In the genomic region with DNA sequence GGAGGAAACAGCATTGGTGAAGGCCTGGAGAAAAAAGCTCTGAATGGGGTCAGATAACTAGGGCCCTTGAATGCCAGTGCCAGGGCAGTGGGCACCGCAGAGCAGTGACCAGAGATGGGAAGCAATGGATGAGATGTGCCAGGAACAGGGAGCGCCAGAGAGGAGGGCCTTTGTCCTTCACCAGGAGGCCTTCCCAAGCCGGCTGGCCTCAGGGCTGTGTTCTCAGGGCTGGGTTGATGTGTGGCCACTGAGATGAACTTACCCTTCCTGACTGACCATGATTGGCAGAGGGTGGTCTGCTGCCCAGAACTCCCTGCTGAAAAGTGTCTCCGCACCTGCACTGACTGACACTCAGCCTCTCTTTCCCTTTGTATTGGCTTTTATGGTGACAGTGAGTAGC, we compare ENCODE assay signal across 21 cellular contexts. TPM values are rescaled to one million over a fixed set of nuclear protein-coding genes. Genes with fewer than 3 reads are reported as not detected.
A peak's percentile ranks its signal among the peaks of the same experiment; 100 is the strongest.
DNase-seq lines count a peak whose midpoint lies in the region; ATAC-seq, FAIRE-seq and TF ChIP-seq lines count a peak whose summit lies in the region.
"Had no signal": no experiment of that assay in that cellular context is flagged by ENCODE, and none has a peak within 500 bp of the region (broad histone marks: within the 10 kb centered on the region; RNA-seq: fewer than 3 reads in every experiment).

No MANE protein-coding gene starts in this region.

- CTCF ChIA-PET in HepG2 (lab: Yijun Ruan, JAX; ENCODE audit: low intra/inter-chr PET ratio, low total read pairs) = no interaction called here

- TF ChIP-seq POLR2A in HepG2 (IDR thresholded peaks at IDR 0.05; ENCODE audit: insufficient read depth in 1 of 2, low read depth in 2 of 2, low read length in 2 of 2) = no peak
- TF ChIP-seq POLR2A in right lobe of liver (IDR thresholded peaks at IDR 0.05) = no peak
- no peak for TF ChIP-seq POLR2A in lower leg skin (IDR thresholded peaks at IDR 0.05)

- H3K36me3 ChIP-seq in HepG2 (replicated peaks in 1 of 2; ENCODE audit: control insufficient read depth in 1 of 2, insufficient read depth in 2 of 2, low read length in 2 of 2) (no peaks in the 10 kb centered on the region), right lobe of liver (no peaks in the 10 kb centered on the region), mesenchymal stem cell (ENCODE audit: control insufficient read depth in 1 of 2, insufficient read depth in 2 of 2, low read depth in 1 of 2, low read length in 2 of 2) (no peaks in the 10 kb centered on the region)
- H3K36me3 ChIP-seq: MG63 had no signal

- H3K79me2 ChIP-seq in HepG2 (ENCODE audit: insufficient read depth, low read length) = peaks cover 4% of the 10 kb centered on the region

- no peak overlapping the region for H3K9ac ChIP-seq in HepG2 (ENCODE audit: insufficient read depth, low read depth, low read length)
- H3K9ac ChIP-seq in mesenchymal stem cell (ENCODE audit: low read length) = no peak overlapping the region

- TF ChIP-seq CTCF in HepG2 (CRISPR knock-in tag; IDR thresholded peaks at IDR 0.05) (no peak), right lobe of liver (IDR thresholded peaks at IDR 0.05) (no peak), dorsolateral prefrontal cortex (IDR thresholded peaks at IDR 0.05 in 54 of 56, conservative IDR thresholded peaks at IDR 0.05 in 2 of 56; ENCODE audit: low read depth in 1 of 56, partially characterized antibody in 56 of 56) (no peak), lower leg skin (IDR thresholded peaks at IDR 0.05) (no peak)

- no peak overlapping the region for H3K23ac ChIP-seq in mesenchymal stem cell (ENCODE audit: low read length in 2 of 2)

- no peak overlapping the region for H3K14ac ChIP-seq in mesenchymal stem cell (ENCODE audit: low read length in 2 of 2)

- H2AK5ac ChIP-seq in mesenchymal stem cell (ENCODE audit: low read length, severe bottlenecking) = peak overlapping the region; percentile 55

- peaks cover 70% of the 10 kb centered on the region for H3K4me1 ChIP-seq in HepG2 (ENCODE audit: insufficient read depth, low read length)
- H3K4me1 ChIP-seq in right lobe of liver = no peaks in the 10 kb centered on the region
- H3K4me1 ChIP-seq in mesenchymal stem cell (ENCODE audit: control insufficient read depth, insufficient read depth, low read depth, low read length) = peaks cover 49% of the 10 kb centered on the region

- no peak for FAIRE-seq in HepG2 (lab: Jason Lieb, UNC)
- FAIRE-seq: GM12891, GM18507 had no signal

- POLR2A ChIA-PET in HepG2 (lab: Yijun Ruan, JAX) = interaction anchor here (1.2 to 1.8 kb wide), 5 partner anchors 10 to 90 kb away, joined by 4 to 20 read pairs (median 8); partner anchors contain the start of gene CXXC5

- peak overlapping the region; percentile 20 for H4K8ac ChIP-seq in mesenchymal stem cell (ENCODE audit: low read length)

- WGBS in HepG2 (ENCODE audit: low lambda C conversion rate) = 91% methylated on average over 3 of the region's 4 CpGs
- 100% methylated on average over 1 of the region's 4 CpGs for WGBS in right lobe of liver (ENCODE audit: insufficient coverage, low coverage, low lambda C conversion rate, missing lambda C conversion rate)
- 94% methylated on average over 4 of the region's 4 CpGs for WGBS in mesenchymal stem cell
- WGBS in lower leg skin, 2 donors = 91 to 93% methylated on average over 4 of the region's 4 CpGs

- no peaks in the 10 kb centered on the region for H4K20me1 ChIP-seq in HepG2 (ENCODE audit: insufficient read depth, low read length)

- no peak overlapping the region for H2BK5ac ChIP-seq in mesenchymal stem cell (ENCODE audit: low read depth, low read length, poor library complexity, severe bottlenecking)

- no peak for TF ChIP-seq RAD21 in HepG2 (CRISPR knock-in tag; IDR thresholded peaks at IDR 0.05)

- H3K4me3 ChIP-seq in HepG2 (replicated peaks in 1 of 3; ENCODE audit: insufficient read depth in 1 of 3, low read depth in 2 of 3, low read length in 3 of 3) (no peak overlapping the region), right lobe of liver (no peak overlapping the region), dorsolateral prefrontal cortex (no peak overlapping the region), mesenchymal stem cell (ENCODE audit: insufficient read depth in 1 of 2, low read depth in 1 of 2, low read length in 2 of 2) (no peak overlapping the region), lower leg skin (ENCODE audit: low read depth, poor library complexity, severe bottlenecking) (no peak overlapping the region)
- H3K4me3 ChIP-seq: MG63 had no signal

- peak overlapping the region in 1 of 2 experiments; percentile 2 for H2BK12ac ChIP-seq in mesenchymal stem cell (ENCODE audit: low read length in 2 of 2)

- intact Hi-C loops in HepG2 (cut with micrococcal nuclease; ENCODE audit: unreplicated experiment) = no loop called here
- intact Hi-C loops in right lobe of liver (cut with DNase I) = no loop called here
- intact Hi-C loops in dorsolateral prefrontal cortex (cut with DNase I) = no loop called here
- intact Hi-C loops in lower leg skin (cut with DNase I; ENCODE audit: low total_unique reads) = no loop called here

- H3K79me1 ChIP-seq in mesenchymal stem cell (replicated peaks; ENCODE audit: low read length, poor library complexity, severe bottlenecking) = no peaks in the 10 kb centered on the region

- H3K4me2 ChIP-seq in HepG2 (ENCODE audit: low read depth, low read length) = peak overlapping the region; percentile 12; the same call in 1 of the 2 replicates
- no peak overlapping the region for H3K4me2 ChIP-seq in mesenchymal stem cell (ENCODE audit: low read length, poor library complexity, severe bottlenecking)

- no peak overlapping the region for H3K4ac ChIP-seq in mesenchymal stem cell (ENCODE audit: low read depth in 1 of 2, low read length in 2 of 2)

- H4K91ac ChIP-seq in mesenchymal stem cell (ENCODE audit: low read length) = peak overlapping the region; percentile 55

- TF ChIP-seq EP300 in HepG2 (IDR thresholded peaks at IDR 0.05; ENCODE audit: low read depth in 2 of 2, low read length in 2 of 2) (no peak), HepG2 (CRISPR knock-in tag; IDR thresholded peaks at IDR 0.05; ENCODE audit: borderline replicate concordance) (no peak)

- H2BK120ac ChIP-seq in mesenchymal stem cell (ENCODE audit: low read depth, low read length) = no peak overlapping the region

- no TSS peak for BruUV-seq in HepG2 (replicated peaks; lab: Mats Ljungman, UMichigan)

- DNase-seq in HepG2 (ENCODE audit: low spot score) (no peak), right lobe of liver (no peak), dorsolateral prefrontal cortex (peak in 2 of 10 donors; percentile 54 to 63), mesenchymal stem cell (no peak), EL (no peak), lower leg skin (ENCODE audit: low spot score in 2 of 2) (no peak)
- DNase-seq in activated CD4-positive, CD25-positive, alpha-beta regulatory T cell (lab: John Stamatoyannopoulos, UW) = no peak
- DNase-seq: CD4-positive, alpha-beta T cell; GOT3; Kasumi-1; MG63; NCI-H1092; NCI-H1436 treated with DMSO at 0.1 percent for 48 hours; NCI-H2029; NCI-H345; NCI-H524 treated with DMSO at 0.1 percent for 48 hours had no signal

- H3K9me3 ChIP-seq in HepG2 (ENCODE audit: low read length) = no peaks in the 10 kb centered on the region
- no peaks in the 10 kb centered on the region for H3K9me3 ChIP-seq in right lobe of liver
- no peaks in the 10 kb centered on the region for H3K9me3 ChIP-seq in mesenchymal stem cell (ENCODE audit: control insufficient read depth, low read length)
- H3K9me3 ChIP-seq: MG63 had no signal

- no peak overlapping the region for H3K18ac ChIP-seq in mesenchymal stem cell (ENCODE audit: low read depth in 1 of 2, low read length in 2 of 2)

- peak overlapping the region; percentile 33 for H2BK15ac ChIP-seq in mesenchymal stem cell (ENCODE audit: low read depth, poor library complexity, severe bottlenecking)

- ATAC-seq in HepG2 = no peak
- ATAC-seq in right lobe of liver = no peak

- H3K27ac ChIP-seq in HepG2 (ENCODE audit: extremely low read length, insufficient read depth, low read length) = peak overlapping the region; percentile 59
- no peak overlapping the region for H3K27ac ChIP-seq in right lobe of liver
- peak overlapping the region; percentile 43 to 100 (median 97) for H3K27ac ChIP-seq in dorsolateral prefrontal cortex
- H3K27ac ChIP-seq in mesenchymal stem cell (ENCODE audit: low read length, poor library complexity, severe bottlenecking) = no peak overlapping the region
- peak overlapping the region; percentile 82 for H3K27ac ChIP-seq in temporal lobe (ENCODE audit: low read depth, low read length)
- H3K27ac ChIP-seq: 22Rv1 had no signal

- in situ Hi-C loops in HepG2 (cut with HindIII; ENCODE audit: extremely low pct_ligation_motif_present, low pct_unique_long_range_greater_than_20kb) = no loop called here

- H3K27me3 ChIP-seq in HepG2 (ENCODE audit: control insufficient read depth in 1 of 2, insufficient read depth in 2 of 2, low read length in 2 of 2) (no peaks in the 10 kb centered on the region; a peak in 1 of 5 replicates), right lobe of liver (no peaks in the 10 kb centered on the region), dorsolateral prefrontal cortex (no peaks in the 10 kb centered on the region), mesenchymal stem cell (ENCODE audit: control insufficient read depth in 1 of 2, insufficient read depth in 1 of 2, low read length in 2 of 2) (no peaks in the 10 kb centered on the region)
- H3K27me3 ChIP-seq: MG63 had no signal

- no peak overlapping the region for H2AFZ ChIP-seq in HepG2 (ENCODE audit: low read length)
- no peak overlapping the region for H2AFZ ChIP-seq in mesenchymal stem cell (ENCODE audit: low read depth, low read length)

RNA-seq across cellular contexts. Expression of gene PSD2, which starts 57.4 kb away (rescaled TPM):
- not detected in 2 replicates for total RNA-seq in HepG2 (2016; rRNA removed; fragmentation: Illumina TruSeq; extraction: Trizol)
- not detected in 2 replicates for total RNA-seq in HepG2 (2016; cell fraction: cytosol; rRNA removed; fragmentation: Illumina TruSeq; extraction: Trizol; ENCODE audit: low read depth)
- total RNA-seq in HepG2 (2016; cell fraction: insoluble cytoplasmic fraction; rRNA removed; fragmentation: Illumina TruSeq; extraction: Trizol) = not detected in 2 replicates
- total RNA-seq in HepG2 (2016; cell fraction: membrane; rRNA removed; fragmentation: Illumina TruSeq; extraction: Trizol) = not detected in 2 replicates
- total RNA-seq in HepG2 (2016; cell fraction: nucleus; rRNA removed; fragmentation: Illumina TruSeq; extraction: Trizol) = 0.09 TPM in 1 of 2 replicates, not detected in the other
- 0.07 and 0.13 TPM in 2 replicates for polyA plus RNA-seq in HepG2 (2011; rRNA removed)
- polyA plus RNA-seq in HepG2 (2011; cell fraction: cytosol; rRNA removed) = 0.04 and 0.06 TPM in 2 replicates
- 0.16 and 0.32 TPM in 2 replicates for polyA plus RNA-seq in HepG2 (2011; cell fraction: nucleus; rRNA removed)
- 0.07 and 0.13 TPM in 2 replicates for polyA plus RNA-seq in HepG2 (2012)
- polyA plus RNA-seq in HepG2 (2016; cell fraction: cytosol; fragmentation: Illumina TruSeq; extraction: Trizol; ENCODE audit: low read depth) = not detected in 2 replicates
- polyA plus RNA-seq in HepG2 (2016; cell fraction: insoluble cytoplasmic fraction; fragmentation: Illumina TruSeq; extraction: Trizol; ENCODE audit: low read depth) = not detected in 2 replicates
- polyA plus RNA-seq in HepG2 (2016; cell fraction: membrane; fragmentation: Illumina TruSeq; extraction: Trizol; ENCODE audit: low read depth) = not detected in 2 replicates
- polyA plus RNA-seq in HepG2 (2016; cell fraction: nucleus; fragmentation: Illumina TruSeq; extraction: Trizol; ENCODE audit: insufficient read depth, low read depth) = 0.10 TPM in 1 of 2 replicates, not detected in the other
- polyA minus RNA-seq in HepG2 (2011; rRNA and poly(A)+ RNA removed; ENCODE audit: low replicate concordance) = 0.10 TPM in 1 of 2 replicates, not detected in the other
- not detected in 2 replicates for polyA minus RNA-seq in HepG2 (2011; cell fraction: cytosol; rRNA and poly(A)+ RNA removed)
- polyA minus RNA-seq in HepG2 (2011; cell fraction: nucleus; rRNA and poly(A)+ RNA removed) = 0.12 TPM in 1 of 2 replicates, not detected in the other
- total RNA-seq in right lobe of liver = under 1 TPM in 3 of 6 experiments, not detected in 3; 0.04 to 0.07 (median 0.07) TPM
- 100 to 1,000 TPM in 19 of 120 experiments, 10 to 100 TPM in 101; 37.2 to 251 (median 77.9) TPM for total RNA-seq in dorsolateral prefrontal cortex
- 0.07 TPM for polyA plus RNA-seq in mesenchymal stem cell (2013, experiment 1 of 2)
- polyA plus RNA-seq in mesenchymal stem cell (2013, experiment 2 of 2) = 0.08 TPM
- total RNA-seq in temporal lobe = 31.2 TPM
- total RNA-seq in lower leg skin = under 1 TPM; 0.15 to 0.30 (median 0.16) TPM
- total RNA-seq: RPMI7951 had no signal

Comparison
In these comparisons a context has a peak if more than half of its experiments do, and no peak if none do; other contexts are left out.
1. H3K27ac ChIP-seq: peak in HepG2 (single experiment), dorsolateral prefrontal cortex (59 of 59) and temporal lobe (single experiment); none in right lobe of liver (0 of 3) and mesenchymal stem cell (single experiment).
2. RNA of gene PSD2, which starts 57.4 kb away (total RNA-seq): 37.2 to 251 TPM in dorsolateral prefrontal cortex and 31.2 TPM in temporal lobe (single experiment); 0.15 to 0.30 TPM in lower leg skin, 0.04 to 0.07 TPM in right lobe of liver and 0.09 TPM in HepG2; every median in the first group is over 10 times any median in the second.